In genomic region chr9:35726876-35727438, GRCh38 we compare ENCODE assay signal across 8 cellular contexts. TPM values are rescaled to one million over a fixed set of nuclear protein-coding genes. Genes with fewer than 3 reads are reported as not detected.
DNase-seq lines count a peak whose midpoint lies in the region; ATAC-seq and TF ChIP-seq lines count a peak whose summit lies in the region.
"Had no signal": no experiment of that assay in that cellular context is flagged by ENCODE, and none has a peak within 500 bp of the region (broad histone marks: within the 10 kb centered on the region; RNA-seq: fewer than 3 reads in every experiment).

No MANE protein-coding gene starts in this region.

- intact Hi-C loops in adrenal gland (cut with DNase I) = loop anchor here in 1 of 2 donors (5.0 kb wide), 1 partner anchor 35 kb away; no protein-coding TSS in a partner anchor

- H3K4me1 Mint-ChIP-seq in immature natural killer cell (peaks cover 10 to 16% of the 10 kb centered on the region in 2 donors), WTC11 (peaks cover 7% of the 10 kb centered on the region; the same call in 1 of the 2 replicates)
- no peaks in the 10 kb centered on the region for H3K4me1 Mint-ChIP-seq in stimulated activated naive CD8-positive, alpha-beta T cell treated with anti-CD3 and anti-CD28 coated beads, Interleukin-15, amount 100 ng/mL, for 72 hours

- peaks cover 0 to 39% of the 10 kb centered on the region in 2 donors for H3K36me3 ChIP-seq in adrenal gland (replicated peaks in 1 of 2)

- WGBS in adrenal gland, 4 donors = 55 to 62% (median 59%) methylated on average over 4 of the region's 4 CpGs

- H3K27ac ChIP-seq in adrenal gland = peak overlapping the region in 4 of 5 donors; percentile 56 to 99 (median 77)

- no peak overlapping the region for H3K4me3 Mint-ChIP-seq in immature natural killer cell
- H3K4me3 Mint-ChIP-seq in stimulated activated naive CD8-positive, alpha-beta T cell treated with anti-CD3 and anti-CD28 coated beads, Interleukin-15, amount 100 ng/mL, for 72 hours = peak overlapping the region in 1 of 2 donors; percentile 59
- H3K4me3 Mint-ChIP-seq in WTC11 = no peak overlapping the region

- no peaks in the 10 kb centered on the region for H3K27me3 ChIP-seq in adrenal gland

- peaks cover 0 to 2% (median 0%) of the 10 kb centered on the region in 3 donors for H3K27me3 Mint-ChIP-seq in immature natural killer cell (ENCODE audit: low read depth in 3 of 3)
- H3K27me3 Mint-ChIP-seq in stimulated activated naive CD8-positive, alpha-beta T cell treated with anti-CD3 and anti-CD28 coated beads, Interleukin-15, amount 100 ng/mL, for 72 hours = no peaks in the 10 kb centered on the region
- H3K27me3 Mint-ChIP-seq in WTC11 (ENCODE audit: low read depth) = no peaks in the 10 kb centered on the region

- DNase-seq in LHCN-M2 (ENCODE audit: low read depth) (peak; percentile 77), adrenal gland (peak in 4 of 7 donors; percentile 52 to 75 (median 56)), immature natural killer cell (peak; percentile 30 to 45 (median 35)), WTC11 (ENCODE audit: low spot score) (no peak), NCI-H1436 (lab: John Stamatoyannopoulos, UW) (no peak)
- peak in 1 of 2 donors; percentile 30 for DNase-seq in stimulated activated naive CD8-positive, alpha-beta T cell treated with anti-CD3 and anti-CD28 coated beads, Interleukin-15, amount 100 ng/mL, for 72 hours

- H3K36me3 Mint-ChIP-seq in immature natural killer cell (peaks cover 12 to 32% (median 30%) of the 10 kb centered on the region in 3 donors), WTC11 (peaks cover 26% of the 10 kb centered on the region)

- CTCF ChIA-PET in WTC11 (lab: Charles Lee) = interaction anchor here (0.9 to 8.3 kb wide), 17 partner anchors 9 to 611 kb away, joined by 3 to 103 read pairs (median 11); partner anchors contain the start of genes ARHGEF39, ATOSB, CCDC107 and GBA2

- no peaks in the 10 kb centered on the region for H3K9me3 ChIP-seq in adrenal gland (replicated peaks in 1 of 3)

- ATAC-seq in stimulated activated naive CD8-positive, alpha-beta T cell treated with anti-CD3 and anti-CD28 coated beads, Interleukin-15, amount 100 ng/mL, for 72 hours = no peak
- ATAC-seq in WTC11 = no peak

- H3K4me1 ChIP-seq in adrenal gland (replicated peaks in 1 of 2) = peaks cover 49 to 52% of the 10 kb centered on the region in 2 donors

- no peak overlapping the region for H3K4me3 ChIP-seq in adrenal gland

- H3K27ac Mint-ChIP-seq in immature natural killer cell = peak overlapping the region in 1 of 6 donors; percentile 93
- H3K27ac Mint-ChIP-seq in stimulated activated naive CD8-positive, alpha-beta T cell treated with anti-CD3 and anti-CD28 coated beads, Interleukin-15, amount 100 ng/mL, for 72 hours = peak overlapping the region; percentile 9 to 60
- no peak overlapping the region; the same call in none of the 2 replicates for H3K27ac Mint-ChIP-seq in WTC11

- POLR2A ChIA-PET in WTC11 (lab: Charles Lee) = interaction anchor here (0.8 to 2.6 kb wide), 6 partner anchors 23 to 63 kb away, joined by 3 to 14 read pairs (median 4); partner anchors contain the start of genes GBA2, RGP1 and TPM2

- TF ChIP-seq POLR2A in adrenal gland (IDR thresholded peaks at IDR 0.05) = no peak

- H3K9me3 Mint-ChIP-seq in immature natural killer cell (no peaks in the 10 kb centered on the region), WTC11 (no peaks in the 10 kb centered on the region)
- H3K9me3 Mint-ChIP-seq in stimulated activated naive CD8-positive, alpha-beta T cell treated with anti-CD3 and anti-CD28 coated beads, Interleukin-15, amount 100 ng/mL, for 72 hours = no peaks in the 10 kb centered on the region

- peak; percentile 48 for TF ChIP-seq CTCF in GM12873 (IDR thresholded peaks at IDR 0.05; ENCODE audit: insufficient read depth, low read depth, low read length, missing control alignments)
- TF ChIP-seq CTCF in adrenal gland (IDR thresholded peaks at IDR 0.05) = no peak
- TF ChIP-seq CTCF in WTC11 (IDR thresholded peaks at IDR 0.05) = no peak

TF ChIP-seq in WTC11, 78 proteins besides CTCF, POLR2A, EP300 and RAD21 (continues in another document):
- TF ChIP-seq ESRRA (CRISPR knock-in tag; IDR thresholded peaks at IDR 0.05; ENCODE audit: borderline replicate concordance) (no peak), RORB (CRISPR knock-in tag; IDR thresholded peaks at IDR 0.05) (no peak), ATF6 (CRISPR knock-in tag; IDR thresholded peaks at IDR 0.05) (no peak), E2F4 (CRISPR knock-in tag; IDR thresholded peaks at IDR 0.05; ENCODE audit: borderline replicate concordance, low read depth) (no peak), HMGA2 (CRISPR knock-in tag; IDR thresholded peaks at IDR 0.05) (no peak), ZNF138 (CRISPR knock-in tag; conservative IDR thresholded peaks at IDR 0.05) (no peak), GRHL2 (CRISPR knock-in tag; IDR thresholded peaks at IDR 0.05; ENCODE audit: insufficient replicate concordance, severe bottlenecking) (no peak), ZNF416 (CRISPR knock-in tag; IDR thresholded peaks at IDR 0.05) (no peak), FOXJ3 (CRISPR knock-in tag; IDR thresholded peaks at IDR 0.05; ENCODE audit: borderline replicate concordance) (no peak), NR1H2 (CRISPR knock-in tag; IDR thresholded peaks at IDR 0.05) (no peak), MLX (CRISPR knock-in tag; IDR thresholded peaks at IDR 0.05) (no peak), ZNF263 (CRISPR knock-in tag; IDR thresholded peaks at IDR 0.05; ENCODE audit: low read depth) (no peak), OVOL2 (CRISPR knock-in tag; IDR thresholded peaks at IDR 0.05; ENCODE audit: borderline replicate concordance) (no peak), ETV6 (CRISPR knock-in tag; IDR thresholded peaks at IDR 0.05) (no peak)

RNA-seq across cellular contexts. Expression of gene TLN1, which starts 5.0 kb away (rescaled TPM):
- 356 and 415 TPM in 2 replicates for total RNA-seq in LHCN-M2 (2014; rRNA removed)
- 384 TPM for polyA plus RNA-seq in LHCN-M2 (2012)
- 100 to 1,000 TPM; 269 to 565 (median 372) TPM for total RNA-seq in adrenal gland
- polyA plus RNA-seq in adrenal gland = 100 to 1,000 TPM; 165 to 232 (median 178) TPM
- 100 to 1,000 TPM in 1 of 3 donors, 10 to 100 TPM in 2; 21.4 to 260 (median 61.5) TPM for polyA plus RNA-seq in immature natural killer cell
- total RNA-seq in WTC11 (2021) = 97.1 to 109 TPM (median 106 TPM) in 3 replicates

RNA-seq across cellular contexts. Expression of gene CREB3, which starts 5.5 kb away (rescaled TPM):
- 87.9 and 108 TPM in 2 replicates for total RNA-seq in LHCN-M2 (2014; rRNA removed)
- polyA plus RNA-seq in LHCN-M2 (2012) = 76.4 TPM
- 100 to 1,000 TPM in 1 of 8 donors, 10 to 100 TPM in 7; 47.0 to 142 (median 59.0) TPM for total RNA-seq in adrenal gland
- polyA plus RNA-seq in adrenal gland = 100 to 1,000 TPM in 1 of 3 donors, 10 to 100 TPM in 2; 47.6 to 113 (median 52.0) TPM
- 10 to 100 TPM; 47.8 to 59.3 (median 50.0) TPM for polyA plus RNA-seq in immature natural killer cell
- total RNA-seq in WTC11 (2021) = 21.4 to 24.2 TPM (median 23.1 TPM) in 3 replicates

RNA-seq across cellular contexts. Expression of gene GBA2, which starts 22.1 kb away (rescaled TPM):
- 26.4 and 29.9 TPM in 2 replicates for total RNA-seq in LHCN-M2 (2014; rRNA removed)
- polyA plus RNA-seq in LHCN-M2 (2012) = 26.2 TPM
- total RNA-seq in adrenal gland = 10 to 100 TPM; 28.5 to 74.5 (median 52.6) TPM
- polyA plus RNA-seq in adrenal gland = 10 to 100 TPM; 42.4 to 84.8 (median 79.0) TPM
- 10 to 100 TPM; 20.3 to 43.3 (median 37.4) TPM for polyA plus RNA-seq in immature natural killer cell
- 85.5 to 104 TPM (median 89.7 TPM) in 3 replicates for total RNA-seq in WTC11 (2021)

RNA-seq across cellular contexts. Expression of gene RGP1, which starts 22.1 kb away (rescaled TPM):
- total RNA-seq in LHCN-M2 (2014; rRNA removed) (13.5 and 17.4 TPM in 2 replicates), adrenal gland (10 to 100 TPM; 17.1 to 41.2 (median 28.9) TPM), WTC11 (2021) (29.7 to 30.0 TPM (median 30.0 TPM) in 3 replicates)
- 15.8 TPM for polyA plus RNA-seq in LHCN-M2 (2012)
- polyA plus RNA-seq in adrenal gland (10 to 100 TPM in 2 of 3 donors, 1 to 10 TPM in 1; 6.4 to 24.7 (median 13.5) TPM), immature natural killer cell (10 to 100 TPM in 1 of 3 donors, 1 to 10 TPM in 2; 5.4 to 10.6 (median 8.2) TPM)

RNA-seq across cellular contexts. Expression of gene MSMP, which starts 27.1 kb away (rescaled TPM):
- total RNA-seq in LHCN-M2 (2014; rRNA removed) (not detected in 2 replicates), adrenal gland (1 to 10 TPM in 2 of 8 donors, not detected in 6; 1.1 to 2.0 TPM), WTC11 (2021) (1.0 to 2.1 TPM (median 1.2 TPM) in 3 replicates)
- polyA plus RNA-seq in LHCN-M2 (2012) = not detected
- polyA plus RNA-seq in adrenal gland (1 to 10 TPM in 1 of 3 donors, under 1 TPM in 1, not detected in 1; 0.56 to 1.3 TPM), immature natural killer cell (1 to 10 TPM in 1 of 3 donors, not detected in 2; 1.3 TPM)
- total RNA-seq: subcutaneous adipose tissue had no signal

Comparison
In these comparisons a context has a peak if more than half of its experiments do, and no peak if none do; other contexts are left out.
1. DNase-seq: peak in LHCN-M2 (single experiment), adrenal gland (4 of 7) and immature natural killer cell (3 of 3); none in WTC11 (single experiment) and NCI-H1436 (single experiment).